In the genomic region with DNA sequence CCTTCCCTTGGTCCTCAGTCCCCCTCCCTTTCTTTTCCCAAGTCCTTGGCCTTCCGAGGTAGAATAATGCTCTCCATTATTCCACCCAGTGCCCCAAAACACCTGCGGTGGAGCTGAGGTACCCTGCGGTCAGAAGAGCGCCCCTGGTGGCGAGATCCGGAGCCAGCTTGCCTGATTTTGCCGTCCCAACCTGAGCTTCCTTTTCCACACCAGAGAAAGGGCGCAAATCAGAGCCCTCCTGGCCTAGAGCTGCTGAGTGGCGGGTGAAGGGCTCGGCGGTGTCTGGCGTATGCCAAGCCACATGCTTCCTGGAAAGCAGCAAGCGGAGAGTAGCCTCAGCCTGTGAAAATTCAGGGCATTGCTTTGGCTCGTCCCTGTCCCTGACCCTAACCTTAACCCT, we compare ENCODE assay signal across 12 cellular contexts. TPM values are rescaled to one million over a fixed set of nuclear protein-coding genes. Genes with fewer than 3 reads are reported as not detected.
A peak's percentile ranks its signal among the peaks of the same experiment; 100 is the strongest.
DNase-seq lines count a peak whose midpoint lies in the region; ATAC-seq and TF ChIP-seq lines count a peak whose summit lies in the region.
"Had no signal": no experiment of that assay in that cellular context is flagged by ENCODE, and none has a peak within 500 bp of the region (broad histone marks: within the 10 kb centered on the region; RNA-seq: fewer than 3 reads in every experiment).

No MANE protein-coding gene starts in this region.

- no peak overlapping the region for H3K27ac ChIP-seq in RWPE1
- H3K27ac ChIP-seq in psoas muscle, result no peak overlapping the region

- no peaks in the 10 kb centered on the region for H3K4me1 ChIP-seq in psoas muscle

- 43 to 49% (median 47%) methylated on average over 14 of the region's 14 CpGs for WGBS in psoas muscle, 3 donors

- POLR2A ChIA-PET in RWPE1 (lab: Yijun Ruan, JAX; ENCODE audit: low non-redundant PET), result no interaction called here

- peaks cover 0 to 14% (median 1%) of the 10 kb centered on the region in 3 donors for H3K27me3 ChIP-seq in psoas muscle (ENCODE audit: insufficient read depth in 3 of 3, low read length in 2 of 3)

- intact Hi-C loops in psoas muscle (cut with DNase I), result no loop called here
- intact Hi-C loops in posterior vena cava (cut with DNase I), result no loop called here

- ATAC-seq in psoas muscle (no peak), GM18498 (IDR thresholded peaks at IDR 0.05; ENCODE audit: unreplicated experiment) (no peak)

- DNase-seq in RWPE1 (ENCODE audit: low spot score), result no peak
- no peak for DNase-seq in foreskin fibroblast
- no peak for DNase-seq in psoas muscle
- no peak for DNase-seq in posterior vena cava (ENCODE audit: low spot score)
- no peak for DNase-seq in Kasumi-1 (lab: John Stamatoyannopoulos, UW)
- no peak for DNase-seq in cerebellar nuclear complex (lab: John Stamatoyannopoulos, UW)
- DNase-seq: activated T-cell treated with anti-CD3 and anti-CD28 coated beads, Interleukin-2, amount 50 U/mL, for 48 hours; retina; stimulated activated CD8-positive, alpha-beta memory T cell treated with anti-CD3 and anti-CD28 coated beads, Interleukin-4, amount 100 ng/mL, for 48 hours had no signal

- peak; percentile 54 for TF ChIP-seq CTCF in GM12873 (IDR thresholded peaks at IDR 0.05; ENCODE audit: insufficient read depth, low read depth, low read length, missing control alignments)
- peak; percentile 48 for TF ChIP-seq CTCF in RWPE1 (conservative IDR thresholded peaks at IDR 0.05; ENCODE audit: low read depth)
- peak; percentile 41 for TF ChIP-seq CTCF in foreskin fibroblast (IDR thresholded peaks at IDR 0.05; ENCODE audit: low read depth, low read length)
- TF ChIP-seq CTCF in psoas muscle (IDR thresholded peaks at IDR 0.05), result peak; percentile 14

- H3K4me3 ChIP-seq in foreskin fibroblast (ENCODE audit: low read depth in 1 of 2, low read length in 2 of 2), result no peak overlapping the region
- no peak overlapping the region for H3K4me3 ChIP-seq in psoas muscle

- CTCF ChIA-PET in RWPE1 (lab: Yijun Ruan, JAX), result interaction anchor here (0.6 to 1.6 kb wide), 10 partner anchors 9 to 869 kb away, joined by 3 to 6 read pairs (median 4); no protein-coding TSS in a partner anchor

- no peaks in the 10 kb centered on the region for H3K9me3 ChIP-seq in psoas muscle

- H3K36me3 ChIP-seq in psoas muscle (ENCODE audit: insufficient read depth in 1 of 2, low read depth in 1 of 2), result no peaks in the 10 kb centered on the region

RNA-seq across cellular contexts. Expression of gene CARTPT, which starts 21.1 kb away (rescaled TPM):
- total RNA-seq in psoas muscle (not detected), posterior vena cava (not detected)
- polyA plus RNA-seq in psoas muscle, result not detected
- total RNA-seq: T-helper 2 cell treated with Interferon-gamma antibody and Interleukin-4, amounts not matched to agents 100 ng/mL and 5 ng/mL, for 36 hours had no signal
